ENCODE assay signal across 14 cellular contexts in the genomic region with DNA sequence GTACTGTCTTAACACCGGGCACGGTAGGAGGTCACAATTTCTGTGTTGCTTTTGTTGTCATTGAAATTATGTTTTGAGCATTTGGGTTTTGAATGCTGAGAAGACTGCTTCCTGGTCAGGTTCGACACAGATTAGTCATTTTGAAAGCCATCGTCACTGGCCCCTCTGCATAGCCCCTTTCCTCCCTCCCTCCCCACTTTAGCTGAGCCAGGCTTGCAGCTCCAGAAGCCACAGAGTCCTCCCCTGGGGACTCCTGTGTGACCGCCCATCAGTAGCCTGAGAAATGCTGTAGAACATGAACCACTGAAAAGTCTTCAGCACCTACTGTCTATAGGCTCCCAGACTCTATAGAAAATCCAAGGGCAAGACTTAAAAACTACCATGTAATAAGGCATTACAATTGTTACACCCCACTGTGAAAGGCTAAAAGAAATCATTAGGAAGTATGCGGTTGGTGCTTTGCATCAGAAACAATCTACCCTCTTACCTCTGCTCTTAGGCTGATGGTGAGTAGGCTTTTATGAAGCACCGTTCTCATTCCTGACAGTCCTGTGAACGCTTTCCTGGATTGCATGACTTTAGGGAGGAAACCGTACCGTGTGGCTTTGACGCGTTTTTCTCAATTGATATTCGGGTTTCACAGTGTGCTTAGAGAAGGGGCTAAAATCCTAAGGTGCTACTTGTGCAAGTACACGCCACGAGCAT. TPM values are rescaled to one million over a fixed set of nuclear protein-coding genes. Genes with fewer than 3 reads are reported as not detected.
DNase-seq lines count a peak whose midpoint lies in the region; ATAC-seq, FAIRE-seq and TF ChIP-seq lines count a peak whose summit lies in the region.
"Had no signal": no experiment of that assay in that cellular context is flagged by ENCODE, and none has a peak within 500 bp of the region (broad histone marks: within the 10 kb centered on the region; RNA-seq: fewer than 3 reads in every experiment).

No MANE protein-coding gene starts in this region.

- ATAC-seq in GM18499 (IDR thresholded peaks at IDR 0.05; ENCODE audit: insufficient read depth, unreplicated experiment) (peak; percentile 59), GM21515 (IDR thresholded peaks at IDR 0.05; ENCODE audit: unreplicated experiment) (peak; percentile 74), HG03565 (IDR thresholded peaks at IDR 0.05; ENCODE audit: unreplicated experiment) (peak; percentile 75), SK-N-SH treated with all-trans-retinoic acid at 6 μM for 48 hours (no peak)

- no peaks in the 10 kb centered on the region for H3K9me3 ChIP-seq in colonic mucosa

- DNase-seq in iPS-NIHi7 (ENCODE audit: extremely low spot score) (peak; percentile 49), medulla oblongata (ENCODE audit: extremely low spot score) (no peak), urothelium cell line (ENCODE audit: low spot score) (no peak), colonic mucosa (no peak)
- DNase-seq: activated naive CD4-positive, alpha-beta T cell treated with anti-CD3 and anti-CD28 coated beads, Interleukin-2, amount 10 ng/mL, durations not matched to agents 7 days and 5 days; NCI-H2107 had no signal

- no peaks in the 10 kb centered on the region for H3K36me3 ChIP-seq in colonic mucosa

- intact Hi-C loops in colonic mucosa (cut with DNase I) = no loop called here

- no peaks in the 10 kb centered on the region for H3K27me3 ChIP-seq in colonic mucosa

- no peak overlapping the region for H3K9ac ChIP-seq in colonic mucosa (ENCODE audit: low read depth in 2 of 2, low read length in 2 of 2)

- no peak overlapping the region for H3K27ac ChIP-seq in colonic mucosa
- H3K27ac ChIP-seq: VCaP had no signal

- FAIRE-seq in urothelium cell line (lab: Jason Lieb, UNC) = no peak
- FAIRE-seq: bronchial epithelial cell, endometrium had no signal

- TF ChIP-seq CTCF in colonic mucosa (IDR thresholded peaks at IDR 0.05) = no peak

- no peak overlapping the region for H3K4me3 ChIP-seq in colonic mucosa

- no peaks in the 10 kb centered on the region for H3K4me1 ChIP-seq in colonic mucosa

TF ChIP-seq in SK-N-SH treated with all-trans-retinoic acid at 6 μM for 48 hours, 23 proteins besides CTCF, POLR2A, EP300 and RAD21:
- TF ChIP-seq ISL1 (CRISPR knock-in tag; IDR thresholded peaks at IDR 0.05) = no peak
- TF ChIP-seq ZC3H10 (CRISPR knock-in tag; IDR thresholded peaks at IDR 0.05) = no peak
- TF ChIP-seq ZFP3 (CRISPR knock-in tag; IDR thresholded peaks at IDR 0.05) = no peak
- no peak for TF ChIP-seq TOX (CRISPR knock-in tag; IDR thresholded peaks at IDR 0.05; ENCODE audit: borderline replicate concordance)

RNA-seq across cellular contexts. Expression of gene JCAD, which starts 24.8 kb away (rescaled TPM):
- 10 to 100 TPM in 1 of 2 donors, 1 to 10 TPM in 1; 1.8 to 23.5 TPM for total RNA-seq in colonic mucosa
- total RNA-seq: M059J had no signal
